ENCODE assay signal across 24 cellular contexts in the genomic region with DNA sequence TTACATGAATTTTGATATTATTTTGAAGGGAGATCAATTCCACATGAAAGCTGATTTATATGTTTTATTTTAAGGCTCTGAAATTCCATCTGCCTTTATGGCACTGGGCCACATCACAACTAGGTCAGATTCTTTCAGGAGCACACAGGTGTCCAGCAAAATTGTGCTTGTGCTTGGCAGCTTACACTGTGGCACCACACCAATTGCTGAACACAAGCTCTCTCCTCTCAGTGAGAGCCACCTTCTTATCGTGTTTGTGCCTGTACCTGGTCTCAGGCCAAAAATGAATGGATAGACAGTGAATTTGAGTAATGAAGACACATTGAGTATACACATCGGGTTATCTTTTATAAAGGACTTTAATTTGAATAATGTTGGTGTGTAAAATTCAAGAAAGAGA.
A peak's percentile ranks its signal among the peaks of the same experiment; 100 is the strongest.
DNase-seq lines count a peak whose midpoint lies in the region; ATAC-seq and TF ChIP-seq lines count a peak whose summit lies in the region.
"Had no signal": no experiment of that assay in that cellular context is flagged by ENCODE, and none has a peak within 500 bp of the region (broad histone marks: within the 10 kb centered on the region; RNA-seq: fewer than 3 reads in every experiment).

No MANE protein-coding gene starts in this region.

- TF ChIP-seq POLR2A in body of pancreas (IDR thresholded peaks at IDR 0.05): no peak

- DNase-seq in NCI-H345 (lab: John Stamatoyannopoulos, UW): peak; percentile 5
- no peak for DNase-seq in NCI-H345 treated with DMSO at 0.1 percent for 48 hours (lab: John Stamatoyannopoulos, UW; ENCODE audit: unreplicated experiment)
- DNase-seq in G401 (ENCODE audit: low spot score): peak; percentile 99
- DNase-seq in NCI-H1694 (lab: John Stamatoyannopoulos, UW): peak; percentile 9
- peak; percentile 87 to 93 for DNase-seq in cerebellar nuclear complex (lab: John Stamatoyannopoulos, UW)
- no peak for DNase-seq in body of pancreas
- DNase-seq in natural killer cell treated with Interleukin-12 subunit alpha and Interleukin-12 subunit beta and Interleukin-15 and Interleukin-18, amount 100 ng/mL, for 72 hours (ENCODE audit: low spot score): no peak
- DNase-seq: 8988T; CD4-positive, alpha-beta memory T cell; DND-41; GOT3; Karpas-422; MV-4-11; NCI-H1436; NCI-H2029; NCI-H2171; NCI-H446 treated with DMSO at 0.1 percent for 48 hours; SW 1271; T-helper 17 cell had no signal

- H3K4me3 ChIP-seq in body of pancreas: no peak overlapping the region
- H3K4me3 ChIP-seq: BLaER1 treated with 17β-estradiol and CSF1 and Interleukin-3, amounts not matched to agents 10 nM and 100 nM; SJSA1 had no signal

- H3K4me3 Mint-ChIP-seq in natural killer cell treated with Interleukin-12 subunit alpha and Interleukin-12 subunit beta and Interleukin-15 and Interleukin-18, amount 100 ng/mL, for 72 hours: no peak overlapping the region
- H3K4me3 Mint-ChIP-seq: CD4-positive, alpha-beta memory T cell; T-helper 17 cell had no signal

- no peaks in the 10 kb centered on the region for H3K27me3 ChIP-seq in body of pancreas
- H3K27me3 ChIP-seq: BLaER1 treated with 17β-estradiol and CSF1 and Interleukin-3, amounts not matched to agents 10 nM and 100 nM; SJSA1 had no signal

- no peaks in the 10 kb centered on the region for H3K36me3 ChIP-seq in body of pancreas (replicated peaks in 1 of 2; ENCODE audit: insufficient read depth in 1 of 2, low read depth in 2 of 2)
- H3K36me3 ChIP-seq: BLaER1 treated with 17β-estradiol and CSF1 and Interleukin-3, amounts not matched to agents 10 nM and 100 nM; SJSA1 had no signal

- H3K27ac ChIP-seq in body of pancreas: no peak overlapping the region
- H3K27ac ChIP-seq: BLaER1 treated with 17β-estradiol and CSF1 and Interleukin-3, amounts not matched to agents 10 nM and 100 nM; SJSA1 had no signal

- TF ChIP-seq CTCF in body of pancreas (IDR thresholded peaks at IDR 0.05): no peak

- WGBS in body of pancreas, 2 donors: 21% methylated on average over 2 of the region's 2 CpGs

- H3K4me1 ChIP-seq in body of pancreas: no peaks in the 10 kb centered on the region
- H3K4me1 ChIP-seq: BLaER1 treated with 17β-estradiol and CSF1 and Interleukin-3, amounts not matched to agents 10 nM and 100 nM; SJSA1 had no signal

- peaks cover 8% of the 10 kb centered on the region for H3K36me3 Mint-ChIP-seq in natural killer cell treated with Interleukin-12 subunit alpha and Interleukin-12 subunit beta and Interleukin-15 and Interleukin-18, amount 100 ng/mL, for 72 hours
- H3K36me3 Mint-ChIP-seq: CD4-positive, alpha-beta memory T cell had no signal

- no peaks in the 10 kb centered on the region for H3K27me3 Mint-ChIP-seq in natural killer cell treated with Interleukin-12 subunit alpha and Interleukin-12 subunit beta and Interleukin-15 and Interleukin-18, amount 100 ng/mL, for 72 hours
- H3K27me3 Mint-ChIP-seq: CD4-positive, alpha-beta memory T cell; T-helper 17 cell had no signal

- in situ Hi-C loops in G401 (cut with HindIII; ENCODE audit: low sequenced_read_pairs): no loop called here

- intact Hi-C loops in body of pancreas (cut with DNase I): no loop called here

- no peaks in the 10 kb centered on the region for H3K9me3 ChIP-seq in body of pancreas
- H3K9me3 ChIP-seq: BLaER1 treated with 17β-estradiol and CSF1 and Interleukin-3, amounts not matched to agents 10 nM and 100 nM; SJSA1 had no signal

- no peak overlapping the region for H3K27ac Mint-ChIP-seq in natural killer cell treated with Interleukin-12 subunit alpha and Interleukin-12 subunit beta and Interleukin-15 and Interleukin-18, amount 100 ng/mL, for 72 hours
- H3K27ac Mint-ChIP-seq: CD4-positive, alpha-beta memory T cell; T-helper 17 cell had no signal

- no peaks in the 10 kb centered on the region for H3K4me1 Mint-ChIP-seq in natural killer cell treated with Interleukin-12 subunit alpha and Interleukin-12 subunit beta and Interleukin-15 and Interleukin-18, amount 100 ng/mL, for 72 hours (ENCODE audit: low read depth in 2 of 2)
- H3K4me1 Mint-ChIP-seq: CD4-positive, alpha-beta memory T cell; T-helper 17 cell had no signal

- peaks cover 23% of the 10 kb centered on the region for H3K9me3 Mint-ChIP-seq in natural killer cell treated with Interleukin-12 subunit alpha and Interleukin-12 subunit beta and Interleukin-15 and Interleukin-18, amount 100 ng/mL, for 72 hours

- ATAC-seq in body of pancreas (no peak), HG03159 (IDR thresholded peaks at IDR 0.05; ENCODE audit: unreplicated experiment) (no peak)
- ATAC-seq in natural killer cell treated with Interleukin-12 subunit alpha and Interleukin-12 subunit beta and Interleukin-15 and Interleukin-18, amount 100 ng/mL, for 72 hours: no peak
- ATAC-seq: HCT116, Panc1, T-helper 17 cell had no signal

Comparison
In these comparisons a context has a peak if more than half of its experiments do, and no peak if none do; other contexts are left out.
1. DNase-seq: peak in NCI-H345 (single experiment), G401 (single experiment), NCI-H1694 (single experiment) and cerebellar nuclear complex (2 of 2); none in NCI-H345 treated with DMSO at 0.1 percent for 48 hours (single experiment), body of pancreas (0 of 4) and natural killer cell treated with Interleukin-12 subunit alpha and Interleukin-12 subunit beta and Interleukin-15 and Interleukin-18, amount 100 ng/mL, for 72 hours (single experiment).